Comparison of ENCODE assay signal across 8 cellular contexts in the genomic region with DNA sequence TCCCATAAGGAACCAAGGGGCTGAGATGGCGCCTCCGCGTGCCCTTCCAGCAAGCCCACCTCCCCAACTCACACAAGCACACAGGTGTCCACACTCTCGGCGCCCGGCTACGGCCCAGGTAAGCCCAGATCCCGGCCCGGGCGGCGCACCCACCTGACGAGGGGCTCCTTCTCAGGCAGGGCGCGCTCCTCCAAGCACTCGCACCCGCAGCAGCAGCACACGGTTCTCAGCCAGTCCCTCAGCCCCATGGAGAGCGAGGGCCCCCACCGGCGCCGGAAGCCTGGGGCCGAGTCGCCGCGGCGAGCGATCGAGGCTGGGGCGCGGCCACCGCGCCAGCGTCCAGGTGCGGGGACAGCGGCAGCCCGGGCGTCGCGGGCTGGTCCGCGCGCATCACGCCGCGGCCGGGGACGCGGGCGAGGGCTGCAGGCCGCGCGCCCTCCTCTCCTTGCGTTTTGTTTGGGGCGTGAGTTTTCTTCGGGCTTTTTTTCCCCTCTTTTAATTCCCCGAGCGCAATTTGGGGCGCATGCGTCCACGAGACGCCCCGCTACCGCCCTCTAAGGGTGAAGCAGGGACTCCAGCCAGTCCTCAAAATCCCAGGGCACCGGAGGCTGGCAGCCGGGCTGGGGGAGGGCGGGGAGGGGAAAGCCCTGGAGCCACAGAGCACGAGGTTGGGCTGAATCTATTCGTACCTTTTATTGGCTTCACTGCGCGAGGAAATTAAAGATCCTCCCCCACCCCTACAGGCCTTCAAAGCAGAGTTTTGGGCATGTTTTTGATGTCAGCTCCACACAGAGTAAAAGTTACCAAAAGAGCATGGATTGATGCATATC. TPM values are rescaled to one million over a fixed set of nuclear protein-coding genes. Genes with fewer than 3 reads are reported as not detected.
DNase-seq lines count a peak whose midpoint lies in the region; ATAC-seq, FAIRE-seq and TF ChIP-seq lines count a peak whose summit lies in the region.

TSS of gene MREG (minus strand) at position 472 of the 830 bp plus-strand sequence. CDS start at position 248, 224 bp downstream.

- intact Hi-C loops in kidney (cut with DNase I): no loop called here

- H3K9me3 ChIP-seq in kidney (ENCODE audit: control insufficient read depth in 1 of 2, low read length in 2 of 2): no peaks in the 10 kb centered on the region

- DNase-seq in AG09309 (ENCODE audit: low read depth) (no peak), NCI-H226 (peak; percentile 37), cerebellar cortex (ENCODE audit: low spot score) (peak; percentile 82), kidney (peak; percentile 88)
- peak; percentile 92 for DNase-seq in stimulated activated CD4-positive, alpha-beta T cell treated with anti-CD3 and anti-CD28 coated beads, Interleukin-15, amount 100 ng/mL, for 24 hours

- H3K9ac ChIP-seq in kidney (ENCODE audit: low read length in 2 of 2): peak within 1 kb of the TSS; percentile 57 to 68

- H3K27ac ChIP-seq in kidney (ENCODE audit: low read depth in 2 of 2, low read length in 2 of 2): peak within 1 kb of the TSS; percentile 33 to 61

- H3K4me1 ChIP-seq in kidney (ENCODE audit: control insufficient read depth in 1 of 2, insufficient read depth in 1 of 2, low read depth in 1 of 2, low read length in 2 of 2): peaks cover 3 to 10% of the 10 kb centered on the region in 2 donors

- H3K36me3 ChIP-seq in kidney (ENCODE audit: control insufficient read depth in 1 of 2, insufficient read depth in 2 of 2, low read length in 2 of 2): no peaks in the 10 kb centered on the region

- TF ChIP-seq CTCF in AG09309 (IDR thresholded peaks at IDR 0.05; ENCODE audit: control insufficient read depth, insufficient read depth, low read depth, low read length, missing control alignments): peak; percentile 82
- TF ChIP-seq CTCF in kidney (IDR thresholded peaks at IDR 0.05; ENCODE audit: borderline replicate concordance, extremely low read depth, insufficient read depth): peak; percentile 56

- no peak for FAIRE-seq in kidney (lab: Jason Lieb, UNC)

- peak within 1 kb of the TSS; percentile 69 for H3K4me3 ChIP-seq in AG09309 (ENCODE audit: control insufficient read depth, low read depth, low read length)
- peak within 1 kb of the TSS; percentile 61 to 62 for H3K4me3 ChIP-seq in kidney (ENCODE audit: low read length in 2 of 2)

- ATAC-seq in GM18909 (IDR thresholded peaks at IDR 0.05; ENCODE audit: poor library complexity, unreplicated experiment) (peak; percentile 46), HG03139 (IDR thresholded peaks at IDR 0.05; ENCODE audit: unreplicated experiment) (peak; percentile 38)
- peak; percentile 70 to 75 for ATAC-seq in activated CD4-positive, CD25-positive, alpha-beta regulatory T cell treated with anti-CD3 and anti-CD28 coated beads, Interleukin-2, amount 50 U/mL, for 24 hours

RNA-seq across cellular contexts. Expression of gene MREG, which starts in this region (rescaled TPM):
- 16.7 TPM for total RNA-seq in kidney
- 3.6 TPM for polyA plus RNA-seq in kidney (ENCODE audit: insufficient read depth, low read depth, low replicate concordance)
